Comparison of ENCODE assay signal across 16 cellular contexts in genomic region chr12:81369175-81369574, GRCh38.
"Had no signal": no experiment of that assay in that cellular context is flagged by ENCODE, and none has a peak within 500 bp of the region (broad histone marks: within the 10 kb centered on the region; RNA-seq: fewer than 3 reads in every experiment).

No MANE protein-coding gene starts in this region.

- ATAC-seq: left lobe of liver; naive thymus-derived CD4-positive, alpha-beta T cell; psoas muscle; right lobe of liver; stimulated activated naive B cell treated with anti-CD40 and anti-IgM and Interleukin-4, amounts not matched to agents 10 μg/mL and 1 μg/mL and 100 μg/mL, for 72 hours had no signal

- DNase-seq: effector CD4-positive, alpha-beta T cell; kidney; mesenchymal stem cell; naive thymus-derived CD4-positive, alpha-beta T cell; posterior cingulate gyrus; psoas muscle; right lobe of liver; small intestine; stimulated activated CD4-positive, alpha-beta T cell treated with anti-CD3 and anti-CD28 coated beads, Interleukin-15, amount 100 ng/mL, for 24 hours; stimulated activated CD4-positive, alpha-beta T cell treated with anti-CD3 and anti-CD28 coated beads, Interleukin-2, amount 100 ng/mL, for 48 hours; stimulated activated naive B cell treated with anti-CD40 and anti-IgM and Interleukin-4, amounts not matched to agents 10 μg/mL and 1 μg/mL and 100 μg/mL, for 72 hours; thyroid gland; trophoblast cell had no signal

- H3K27ac ChIP-seq: coronary artery, neural progenitor cell, psoas muscle, right lobe of liver, thyroid gland had no signal
